8 cellular contexts compared by ENCODE assay signal in genomic region chr15:41557673-41558399, GRCh38. TPM values are rescaled to one million over a fixed set of nuclear protein-coding genes. Genes with fewer than 3 reads are reported as not detected.
A peak's percentile ranks its signal among the peaks of the same experiment; 100 is the strongest.
DNase-seq lines count a peak whose midpoint lies in the region; ATAC-seq and TF ChIP-seq lines count a peak whose summit lies in the region.

No MANE protein-coding gene starts in this region.

- no peaks in the 10 kb centered on the region for H3K9me3 Mint-ChIP-seq in Caco-2 (ENCODE audit: unreplicated experiment)
- no peaks in the 10 kb centered on the region for H3K9me3 Mint-ChIP-seq in dendritic cell treated with granulocyte-macrophage colony-stimulating factor and Interleukin-4, amounts not matched to agents 40 ng/mL and 50 ng/mL, for 4 days

- H3K27me3 Mint-ChIP-seq in Caco-2 (ENCODE audit: insufficient read depth, unreplicated experiment) = no peaks in the 10 kb centered on the region
- H3K27me3 Mint-ChIP-seq in dendritic cell treated with granulocyte-macrophage colony-stimulating factor and Interleukin-4, amounts not matched to agents 40 ng/mL and 50 ng/mL, for 4 days = peaks cover 38% of the 10 kb centered on the region

- H3K27ac ChIP-seq in liver (ENCODE audit: low read depth in 1 of 2, low read length in 2 of 2) = no peak overlapping the region

- no peak overlapping the region for H3K9ac ChIP-seq in liver (ENCODE audit: low read depth in 1 of 2, low read length in 2 of 2)

- TF ChIP-seq CTCF in Caco-2 (IDR thresholded peaks at IDR 0.05; ENCODE audit: insufficient read depth in 1 of 2, low read depth in 1 of 2, low read length in 1 of 2, severe bottlenecking in 1 of 2, unreplicated experiment in 1 of 2) (peak; percentile 82 to 92), HFF-Myc (IDR thresholded peaks at IDR 0.05; ENCODE audit: low read depth, low read length, missing control alignments) (peak; percentile 97), liver (IDR thresholded peaks at IDR 0.05; ENCODE audit: low read depth, low read length, missing input control) (peak; percentile 50)

- POLR2A ChIA-PET in Caco-2 (lab: Charles Lee) = interaction anchor here (0.8 to 1.8 kb wide), 3 partner anchors 11 to 64 kb away, joined by 3 to 7 read pairs (median 6); no protein-coding TSS in a partner anchor

- H3K27me3 ChIP-seq in Caco-2 (replicated peaks; ENCODE audit: control insufficient read depth, insufficient read depth, low read length) (no peaks in the 10 kb centered on the region), liver (ENCODE audit: control insufficient read depth in 4 of 4, insufficient read depth in 4 of 4, low read length in 3 of 4) (no peaks in the 10 kb centered on the region)

- H3K4me3 ChIP-seq in Caco-2 (ENCODE audit: low read depth, low read length) (peak overlapping the region; percentile 56), HFF-Myc (replicated peaks; ENCODE audit: low read depth, low read length) (peak overlapping the region; percentile 69), liver (ENCODE audit: low read depth in 1 of 3, low read length in 3 of 3) (no peak overlapping the region)

- H3K4me1 ChIP-seq in Caco-2 (peaks cover 38% of the 10 kb centered on the region), liver (ENCODE audit: control insufficient read depth in 4 of 4, insufficient read depth in 4 of 4, low read length in 3 of 4) (peaks cover 0 to 14% (median 9%) of the 10 kb centered on the region in 4 donors)

- WGBS in liver = 36% methylated on average over 7 of the region's 7 CpGs

- CTCF ChIA-PET in Caco-2 (lab: Charles Lee) = interaction anchor here (0.6 to 2.2 kb wide), 4 partner anchors 10 to 103 kb away, joined by 3 to 10 read pairs (median 4); partner anchors contain the start of gene MGA

- H3K36me3 ChIP-seq in Caco-2 (ENCODE audit: control insufficient read depth, insufficient read depth, low read length) (no peaks in the 10 kb centered on the region; the same call in 1 of the 2 replicates), liver (ENCODE audit: control insufficient read depth in 4 of 4, insufficient read depth in 3 of 4, low read depth in 1 of 4, low read length in 3 of 4) (no peaks in the 10 kb centered on the region)

- intact Hi-C loops in Caco-2 (cut with micrococcal nuclease; ENCODE audit: unreplicated experiment) = loop anchor here (1.0 to 5.0 kb wide), 4 partner anchors 27 to 253 kb away; partner anchors contain the start of gene MAPKBP1
- intact Hi-C loops in dendritic cell treated with granulocyte-macrophage colony-stimulating factor and Interleukin-4, amounts not matched to agents 40 ng/mL and 50 ng/mL, for 4 days (cut with micrococcal nuclease) = loop anchor here (5.0 to 10.0 kb wide), 2 partner anchors 46 to 257 kb away; partner anchors contain the start of gene LTK

- H3K36me3 Mint-ChIP-seq in Caco-2 (ENCODE audit: insufficient read depth, unreplicated experiment) = peaks cover 25% of the 10 kb centered on the region
- no peaks in the 10 kb centered on the region for H3K36me3 Mint-ChIP-seq in dendritic cell treated with granulocyte-macrophage colony-stimulating factor and Interleukin-4, amounts not matched to agents 40 ng/mL and 50 ng/mL, for 4 days (ENCODE audit: low read depth)

- H3K27ac Mint-ChIP-seq in Caco-2 (ENCODE audit: unreplicated experiment) = peak overlapping the region; percentile 91
- H3K27ac Mint-ChIP-seq in dendritic cell treated with granulocyte-macrophage colony-stimulating factor and Interleukin-4, amounts not matched to agents 40 ng/mL and 50 ng/mL, for 4 days = no peak overlapping the region

- peaks cover 27% of the 10 kb centered on the region for H3K4me1 Mint-ChIP-seq in Caco-2 (ENCODE audit: low read depth, unreplicated experiment)
- H3K4me1 Mint-ChIP-seq in dendritic cell treated with granulocyte-macrophage colony-stimulating factor and Interleukin-4, amounts not matched to agents 40 ng/mL and 50 ng/mL, for 4 days (ENCODE audit: low read depth) = peaks cover 43% of the 10 kb centered on the region

- no peak for ATAC-seq in HG03045 (IDR thresholded peaks at IDR 0.05; ENCODE audit: unreplicated experiment)

- BruUV-seq in Caco-2 (replicated peaks; lab: Mats Ljungman, UMichigan) = TSS peak; percentile 60

- no peaks in the 10 kb centered on the region for H3K9me3 ChIP-seq in Caco-2
- H3K9me3 ChIP-seq in liver (ENCODE audit: control insufficient read depth in 4 of 4, low read length in 3 of 4) = no peaks in the 10 kb centered on the region

- DNase-seq in Caco-2 (peak; percentile 73 to 79), HFF-Myc (ENCODE audit: extremely low read depth, low read depth) (no peak), NCI-H524 treated with DMSO at 0.1 percent for 48 hours (lab: John Stamatoyannopoulos, UW) (peak; percentile 34)
- DNase-seq in activated CD4-positive, alpha-beta T cell treated with anti-CD3 and anti-CD28 coated beads, Interleukin-2, amount 50 U/mL, for 1 hour = peak; percentile 69
- DNase-seq in stimulated activated CD4-positive, alpha-beta T cell treated with anti-CD3 and anti-CD28 coated beads, Interleukin-4, amount 100 ng/mL, for 4 hours = peak; percentile 63 to 69

- peak; percentile 75 to 78 for TF ChIP-seq RAD21 in liver (IDR thresholded peaks at IDR 0.05)

- H3K4me3 Mint-ChIP-seq in Caco-2 (ENCODE audit: unreplicated experiment) = peak overlapping the region; percentile 94
- H3K4me3 Mint-ChIP-seq in dendritic cell treated with granulocyte-macrophage colony-stimulating factor and Interleukin-4, amounts not matched to agents 40 ng/mL and 50 ng/mL, for 4 days = peak overlapping the region; percentile 76

TF ChIP-seq in liver, 16 proteins besides CTCF, POLR2A, EP300 and RAD21:
- TF ChIP-seq ATF3 (IDR thresholded peaks at IDR 0.05) (no peak), HNF4G (IDR thresholded peaks at IDR 0.05) (no peak), REST (IDR thresholded peaks at IDR 0.05) (no peak), MAX (IDR thresholded peaks at IDR 0.05) (no peak), ZBTB33 (IDR thresholded peaks at IDR 0.05) (no peak), YY1 (IDR thresholded peaks at IDR 0.05) (no peak), JUND (IDR thresholded peaks at IDR 0.05) (no peak), GABPA (IDR thresholded peaks at IDR 0.05 in 1 of 2, conservative IDR thresholded peaks at IDR 0.05 in 1 of 2) (no peak), RXRA (IDR thresholded peaks at IDR 0.05) (no peak), EGR1 (IDR thresholded peaks at IDR 0.05; ENCODE audit: low read depth in 2 of 2) (no peak), NR2F2 (IDR thresholded peaks at IDR 0.05) (no peak), SP1 (IDR thresholded peaks at IDR 0.05) (no peak), FOXA1 (IDR thresholded peaks at IDR 0.05) (no peak), FOXA2 (IDR thresholded peaks at IDR 0.05) (no peak), TAF1 (conservative IDR thresholded peaks at IDR 0.05) (no peak), HNF4A (conservative IDR thresholded peaks at IDR 0.05) (no peak)

RNA-seq across cellular contexts. Expression of gene TYRO3, which starts 1.2 kb away (rescaled TPM):
- total RNA-seq in Caco-2 (2022) = 118 and 120 TPM in 2 replicates
- total RNA-seq in liver = 1 to 10 TPM; 2.2 to 2.3 TPM
- 1 to 10 TPM; 1.1 to 2.3 TPM for polyA plus RNA-seq in liver

RNA-seq across cellular contexts. Expression of gene RPAP1, which starts 13.8 kb away (rescaled TPM):
- total RNA-seq in Caco-2 (2022) = 55.3 and 67.1 TPM in 2 replicates
- total RNA-seq in liver = 10 to 100 TPM in 1 of 2 donors, 1 to 10 TPM in 1; 7.8 to 12.2 TPM
- 1 to 10 TPM; 6.4 to 9.7 TPM for polyA plus RNA-seq in liver

RNA-seq across cellular contexts. Expression of gene LTK, which starts 44.2 kb away (rescaled TPM):
- total RNA-seq in Caco-2 (2022) (8.5 and 10.9 TPM in 2 replicates), liver (1 to 10 TPM; 2.6 to 3.0 TPM)
- polyA plus RNA-seq in liver = 1 to 10 TPM in 1 of 2 donors, under 1 TPM in 1; 0.86 to 1.4 TPM

Comparison
In these comparisons a context has a peak if more than half of its experiments do, and no peak if none do; other contexts are left out.
1. H3K4me3 ChIP-seq: peak in Caco-2 (single experiment) and HFF-Myc (single experiment); none in liver (0 of 3).
2. RNA of gene TYRO3, which starts 1.2 kb away (total RNA-seq): 118 to 120 TPM in Caco-2; 2.2 to 2.3 TPM in liver; every median in the first group is over 10 times any median in the second.
3. Peak in every context shown above with its lines, with median percentiles within 50 percentile points of each other: CTCF ChIP-seq.